ENCODE assay signal across 10 cellular contexts in genomic region chr2:55581435-55581834, GRCh38. TPM values are rescaled to one million over a fixed set of nuclear protein-coding genes. Genes with fewer than 3 reads are reported as not detected.
DNase-seq lines count a peak whose midpoint lies in the region; ATAC-seq and TF ChIP-seq lines count a peak whose summit lies in the region.
"Had no signal": no experiment of that assay in that cellular context is flagged by ENCODE, and none has a peak within 500 bp of the region (broad histone marks: within the 10 kb centered on the region; RNA-seq: fewer than 3 reads in every experiment).

No MANE protein-coding gene starts in this region.

- H3K27me3 ChIP-seq in OCI-LY1 (ENCODE audit: insufficient read depth, low read length) (no peaks in the 10 kb centered on the region), vagina (no peaks in the 10 kb centered on the region)

- no peak overlapping the region for H3K4me2 ChIP-seq in OCI-LY1 (ENCODE audit: low read length)

- no peak overlapping the region for H3K4me3 Mint-ChIP-seq in natural killer cell
- H3K4me3 Mint-ChIP-seq in natural killer cell treated with Interleukin-12 subunit alpha and Interleukin-12 subunit beta and Interleukin-15 and Interleukin-18, amount 100 ng/mL, for 72 hours, result no peak overlapping the region
- H3K4me3 Mint-ChIP-seq in glutamatergic neuron (ENCODE audit: unreplicated experiment), result no peak overlapping the region

- no peak overlapping the region for H2AFZ ChIP-seq in OCI-LY1 (ENCODE audit: low read length)
- H2AFZ ChIP-seq: parathyroid adenoma had no signal

- H3K36me3 ChIP-seq in OCI-LY1 (ENCODE audit: insufficient read depth, low read length) (peaks cover 85% of the 10 kb centered on the region), vagina (peaks cover 0 to 33% of the 10 kb centered on the region in 2 donors)

- H3K9me2 ChIP-seq in OCI-LY1 (ENCODE audit: low read depth, low read length), result no peaks in the 10 kb centered on the region

- intact Hi-C loops in natural killer cell (cut with micrococcal nuclease) (no loop called here), vagina (cut with DNase I) (no loop called here)

- no peak for DNase-seq in natural killer cell
- DNase-seq in natural killer cell treated with Interleukin-12 subunit alpha and Interleukin-12 subunit beta and Interleukin-15 and Interleukin-18, amount 100 ng/mL, for 72 hours (ENCODE audit: low spot score), result no peak
- no peak for DNase-seq in glutamatergic neuron
- no peak for DNase-seq in vagina (ENCODE audit: extremely low spot score in 2 of 2)
- no peak for DNase-seq in DMS79 (lab: John Stamatoyannopoulos, UW)
- DNase-seq: Calu3 had no signal

- no peak for TF ChIP-seq POLR2A in vagina (IDR thresholded peaks at IDR 0.05)

- H3F3A ChIP-seq in OCI-LY1 (ENCODE audit: insufficient read depth, low read length), result no peaks in the 10 kb centered on the region; the same call in none of the 2 replicates

- no peaks in the 10 kb centered on the region for H3K36me3 Mint-ChIP-seq in natural killer cell
- peaks cover 12% of the 10 kb centered on the region for H3K36me3 Mint-ChIP-seq in natural killer cell treated with Interleukin-12 subunit alpha and Interleukin-12 subunit beta and Interleukin-15 and Interleukin-18, amount 100 ng/mL, for 72 hours
- no peaks in the 10 kb centered on the region for H3K36me3 Mint-ChIP-seq in glutamatergic neuron (ENCODE audit: unreplicated experiment)

- H3K27me3 Mint-ChIP-seq in natural killer cell (ENCODE audit: low read depth in 2 of 2) (no peaks in the 10 kb centered on the region), glutamatergic neuron (ENCODE audit: unreplicated experiment) (no peaks in the 10 kb centered on the region)
- no peaks in the 10 kb centered on the region for H3K27me3 Mint-ChIP-seq in natural killer cell treated with Interleukin-12 subunit alpha and Interleukin-12 subunit beta and Interleukin-15 and Interleukin-18, amount 100 ng/mL, for 72 hours

- H3K9me3 ChIP-seq in OCI-LY1 (ENCODE audit: low read length), result no peaks in the 10 kb centered on the region
- H3K9me3 ChIP-seq in vagina, result no peaks in the 10 kb centered on the region

- no peak for TF ChIP-seq CTCF in natural killer cell (IDR thresholded peaks at IDR 0.05)
- TF ChIP-seq CTCF in OCI-LY1 (IDR thresholded peaks at IDR 0.05; ENCODE audit: low read length), result peak; percentile 44
- peak; percentile 45 for TF ChIP-seq CTCF in glutamatergic neuron (IDR thresholded peaks at IDR 0.05; ENCODE audit: partially characterized antibody, unreplicated experiment)
- no peak for TF ChIP-seq CTCF in vagina (IDR thresholded peaks at IDR 0.05)

- H3K4me1 Mint-ChIP-seq in natural killer cell, result peaks cover 7 to 12% of the 10 kb centered on the region in 2 donors
- H3K4me1 Mint-ChIP-seq in natural killer cell treated with Interleukin-12 subunit alpha and Interleukin-12 subunit beta and Interleukin-15 and Interleukin-18, amount 100 ng/mL, for 72 hours (ENCODE audit: low read depth in 2 of 2), result peaks cover 6 to 11% of the 10 kb centered on the region in 2 donors
- no peaks in the 10 kb centered on the region for H3K4me1 Mint-ChIP-seq in glutamatergic neuron (ENCODE audit: low read depth, unreplicated experiment)

- H4K20me1 ChIP-seq in OCI-LY1 (ENCODE audit: insufficient read depth, low read length), result no peaks in the 10 kb centered on the region

- H3K4me3 ChIP-seq in OCI-LY1 (ENCODE audit: low read depth, low read length, poor library complexity, severe bottlenecking) (no peak overlapping the region), vagina (no peak overlapping the region)

- ATAC-seq in natural killer cell (no peak), HG02973 (IDR thresholded peaks at IDR 0.05; ENCODE audit: unreplicated experiment) (no peak), HG03521 (IDR thresholded peaks at IDR 0.05; ENCODE audit: unreplicated experiment) (no peak)
- ATAC-seq in natural killer cell treated with Interleukin-12 subunit alpha and Interleukin-12 subunit beta and Interleukin-15 and Interleukin-18, amount 100 ng/mL, for 72 hours, result no peak

- H3K27ac Mint-ChIP-seq in natural killer cell (peak overlapping the region; percentile 50 to 62), glutamatergic neuron (ENCODE audit: unreplicated experiment) (no peak overlapping the region)
- peak overlapping the region in 1 of 2 donors; percentile 16 for H3K27ac Mint-ChIP-seq in natural killer cell treated with Interleukin-12 subunit alpha and Interleukin-12 subunit beta and Interleukin-15 and Interleukin-18, amount 100 ng/mL, for 72 hours

- H3K4me1 ChIP-seq in OCI-LY1 (ENCODE audit: insufficient read depth, low read length, severe bottlenecking), result no peaks in the 10 kb centered on the region
- peaks cover 16% of the 10 kb centered on the region for H3K4me1 ChIP-seq in vagina
- H3K4me1 ChIP-seq: parathyroid adenoma had no signal

- H3K9me3 Mint-ChIP-seq in natural killer cell (no peaks in the 10 kb centered on the region), glutamatergic neuron (ENCODE audit: unreplicated experiment) (no peaks in the 10 kb centered on the region)
- H3K9me3 Mint-ChIP-seq in natural killer cell treated with Interleukin-12 subunit alpha and Interleukin-12 subunit beta and Interleukin-15 and Interleukin-18, amount 100 ng/mL, for 72 hours, result no peaks in the 10 kb centered on the region

- no peak overlapping the region for H3K9ac ChIP-seq in OCI-LY1 (ENCODE audit: low read length)
- H3K9ac ChIP-seq: parathyroid adenoma had no signal

- H3K27ac ChIP-seq in OCI-LY1 (ENCODE audit: low read depth, low read length, poor library complexity, severe bottlenecking) (no peak overlapping the region), vagina (peak overlapping the region; percentile 44)
- H3K27ac ChIP-seq: parathyroid adenoma had no signal

- H3K79me2 ChIP-seq in OCI-LY1 (ENCODE audit: insufficient read depth, low read length), result peaks cover 1% of the 10 kb centered on the region; the same call in 1 of the 2 replicates
- H3K79me2 ChIP-seq: parathyroid adenoma had no signal

RNA-seq across cellular contexts. Expression of gene PPP4R3B, which starts 36.0 kb away (rescaled TPM):
- total RNA-seq in natural killer cell (10 to 100 TPM; 65.1 to 97.9 (median 84.9) TPM), glutamatergic neuron (ENCODE audit: unreplicated experiment) (55.0 TPM), vagina (44.9 TPM)
- 10 to 100 TPM; 80.1 to 92.4 TPM for total RNA-seq in natural killer cell treated with Interleukin-12 subunit alpha and Interleukin-12 subunit beta and Interleukin-15 and Interleukin-18, amount 100 ng/mL, for 72 hours

Comparison
In these comparisons a context has a peak if more than half of its experiments do, and no peak if none do; other contexts are left out.
1. CTCF ChIP-seq: peak in OCI-LY1 (single experiment) and glutamatergic neuron (single experiment); none in natural killer cell (single experiment) and vagina (0 of 3).